In genomic region chr1:42214447-42214871, GRCh38 we compare ENCODE assay signal across 8 cellular contexts. TPM values are rescaled to one million over a fixed set of nuclear protein-coding genes. Genes with fewer than 3 reads are reported as not detected.
A peak's percentile ranks its signal among the peaks of the same experiment; 100 is the strongest.
DNase-seq lines count a peak whose midpoint lies in the region; ATAC-seq and TF ChIP-seq lines count a peak whose summit lies in the region.

No MANE protein-coding gene starts in this region.

- no peaks in the 10 kb centered on the region for H3F3A ChIP-seq in PC-3 (ENCODE audit: low read length, unreplicated experiment)

- POLR2A ChIA-PET in PC-3 (lab: Charles Lee; ENCODE audit: unreplicated experiment): no interaction called here

- peaks cover 3% of the 10 kb centered on the region for H3K4me1 Mint-ChIP-seq in activated T-helper 2 cell treated with anti-CD3 and anti-CD28 coated beads, Interferon-gamma antibody, Interleukin-2, Interleukin-4, amounts not matched to agents 10 μg/mL and 5 μg/mL and 100 μg/mL, durations not matched to agents 14 hours and 24 hours and 36 hours (ENCODE audit: low read depth)

- no peaks in the 10 kb centered on the region for H3K9me2 ChIP-seq in PC-3 (replicated peaks; ENCODE audit: low read length)

- CTCF ChIA-PET in PC-3 (lab: Charles Lee): interaction anchor here (0.6 kb wide), 1 partner anchor 120 kb away, joined by 3 read pairs; no protein-coding TSS in a partner anchor

- peaks cover 39% of the 10 kb centered on the region for H3K4me1 ChIP-seq in PC-3 (ENCODE audit: insufficient read depth, low read length)

- H2AFZ ChIP-seq in PC-3 (ENCODE audit: low read length): no peak overlapping the region

- peaks cover 81% of the 10 kb centered on the region for H3K79me2 ChIP-seq in PC-3 (ENCODE audit: low read length)

- intact Hi-C loops in PC-3 (cut with micrococcal nuclease): no loop called here
- intact Hi-C loops in sciatic nerve (cut with DNase I): no loop called here
- intact Hi-C loops in activated T-helper 2 cell treated with anti-CD3 and anti-CD28 coated beads, Interferon-gamma antibody, Interleukin-2, Interleukin-4, amounts not matched to agents 10 μg/mL and 5 μg/mL and 100 μg/mL, durations not matched to agents 14 hours and 24 hours and 36 hours (cut with micrococcal nuclease): no loop called here

- H3K9me3 Mint-ChIP-seq in activated T-helper 2 cell treated with anti-CD3 and anti-CD28 coated beads, Interferon-gamma antibody, Interleukin-2, Interleukin-4, amounts not matched to agents 10 μg/mL and 5 μg/mL and 100 μg/mL, durations not matched to agents 14 hours and 24 hours and 36 hours: peaks cover 34% of the 10 kb centered on the region

- 0 out of 2 replicates have a peak, but pooled peaks cover 2% of the 10 kb centered on the region for H3K36me3 ChIP-seq in PC-3 (ENCODE audit: low read depth, low read length)

- TF ChIP-seq CTCF in PC-3 (conservative IDR thresholded peaks at IDR 0.05; ENCODE audit: low read depth, low read length) (no peak), fibroblast of mammary gland (conservative IDR thresholded peaks at IDR 0.05; ENCODE audit: control insufficient read depth, insufficient read depth, low read depth, low read length) (no peak)

- H3K27me3 ChIP-seq in PC-3 (ENCODE audit: low read length): no peaks in the 10 kb centered on the region

- H3K27ac ChIP-seq in PC-3 (ENCODE audit: low read length): peak overlapping the region; percentile 64

- peak; percentile 60 for ATAC-seq in PC-3
- ATAC-seq in sciatic nerve: peak; percentile 96
- no peak for ATAC-seq in GM18867 (IDR thresholded peaks at IDR 0.05; ENCODE audit: unreplicated experiment)
- no peak for ATAC-seq in GM21447 (IDR thresholded peaks at IDR 0.05; ENCODE audit: unreplicated experiment)

- no peaks in the 10 kb centered on the region for H3K27me3 Mint-ChIP-seq in activated T-helper 2 cell treated with anti-CD3 and anti-CD28 coated beads, Interferon-gamma antibody, Interleukin-2, Interleukin-4, amounts not matched to agents 10 μg/mL and 5 μg/mL and 100 μg/mL, durations not matched to agents 14 hours and 24 hours and 36 hours (ENCODE audit: low read depth)

- BruUV-seq in PC-3 (replicated peaks; lab: Mats Ljungman, UMichigan): no TSS peak

- H3K4me3 ChIP-seq in PC-3 (ENCODE audit: low read length) (no peak overlapping the region), fibroblast of mammary gland (ENCODE audit: control insufficient read depth, low read depth, low read length) (no peak overlapping the region)

- DNase-seq in H4 (ENCODE audit: low spot score): peak; percentile 56
- peak; percentile 71 for DNase-seq in PC-3
- peak; percentile 83 for DNase-seq in fibroblast of mammary gland (ENCODE audit: low read depth)
- DNase-seq in sciatic nerve (ENCODE audit: low spot score): no peak
- no peak for DNase-seq in T-helper 2 cell
- no peak for DNase-seq in activated T-helper 2 cell treated with anti-CD3 and anti-CD28 coated beads, Interferon-gamma antibody, Interleukin-2, Interleukin-4, amounts not matched to agents 10 μg/mL and 5 μg/mL and 100 μg/mL, durations not matched to agents 14 hours and 24 hours and 36 hours (ENCODE audit: low spot score)

- no peak overlapping the region; the same call in 1 of the 2 replicates for H3K9ac ChIP-seq in PC-3 (ENCODE audit: low read length)

- H3K27ac Mint-ChIP-seq in activated T-helper 2 cell treated with anti-CD3 and anti-CD28 coated beads, Interferon-gamma antibody, Interleukin-2, Interleukin-4, amounts not matched to agents 10 μg/mL and 5 μg/mL and 100 μg/mL, durations not matched to agents 14 hours and 24 hours and 36 hours: no peak overlapping the region

- no peaks in the 10 kb centered on the region for H3K9me3 ChIP-seq in PC-3 (ENCODE audit: low read length)

- peaks cover 61% of the 10 kb centered on the region for H3K36me3 Mint-ChIP-seq in activated T-helper 2 cell treated with anti-CD3 and anti-CD28 coated beads, Interferon-gamma antibody, Interleukin-2, Interleukin-4, amounts not matched to agents 10 μg/mL and 5 μg/mL and 100 μg/mL, durations not matched to agents 14 hours and 24 hours and 36 hours (ENCODE audit: low read depth)

- H3K4me2 ChIP-seq in PC-3 (ENCODE audit: low read length): peak overlapping the region; percentile 62

- no peak overlapping the region for H3K4me3 Mint-ChIP-seq in activated T-helper 2 cell treated with anti-CD3 and anti-CD28 coated beads, Interferon-gamma antibody, Interleukin-2, Interleukin-4, amounts not matched to agents 10 μg/mL and 5 μg/mL and 100 μg/mL, durations not matched to agents 14 hours and 24 hours and 36 hours (ENCODE audit: low read depth)

- no peaks in the 10 kb centered on the region for H4K20me1 ChIP-seq in PC-3 (ENCODE audit: low read length)

RNA-seq across cellular contexts. Expression of gene GUCA2A, which starts 49.9 kb away (rescaled TPM):
- total RNA-seq in H4 (2014; rRNA removed; shearing (Covaris generic)): not detected in 2 replicates
- total RNA-seq in PC-3 (2014; rRNA removed) (not detected in 2 replicates), sciatic nerve (not detected)
- total RNA-seq in activated T-helper 2 cell treated with anti-CD3 and anti-CD28 coated beads, Interferon-gamma antibody, Interleukin-2, Interleukin-4, amounts not matched to agents 10 μg/mL and 5 μg/mL and 100 μg/mL, durations not matched to agents 14 hours and 24 hours and 36 hours: not detected in 2 replicates

Comparison
In these comparisons a context has a peak if more than half of its experiments do, and no peak if none do; other contexts are left out.
1. DNase-seq: peak in H4 (single experiment), PC-3 (single experiment) and fibroblast of mammary gland (single experiment); none in sciatic nerve (single experiment), T-helper 2 cell (0 of 5) and activated T-helper 2 cell treated with anti-CD3 and anti-CD28 coated beads, Interferon-gamma antibody, Interleukin-2, Interleukin-4, amounts not matched to agents 10 μg/mL and 5 μg/mL and 100 μg/mL, durations not matched to agents 14 hours and 24 hours and 36 hours (single experiment).
2. ATAC-seq: peak in PC-3 (single experiment) and sciatic nerve (single experiment); none in GM18867 (single experiment) and GM21447 (single experiment).